9 cellular contexts compared by ENCODE assay signal in genomic region chr1:151593651-151594625, GRCh38. TPM values are rescaled to one million over a fixed set of nuclear protein-coding genes. Genes with fewer than 3 reads are reported as not detected.
DNase-seq lines count a peak whose midpoint lies in the region; ATAC-seq and TF ChIP-seq lines count a peak whose summit lies in the region.
"Had no signal": no experiment of that assay in that cellular context is flagged by ENCODE, and none has a peak within 500 bp of the region (broad histone marks: within the 10 kb centered on the region; RNA-seq: fewer than 3 reads in every experiment).

No MANE protein-coding gene starts in this region.

- H2AFZ ChIP-seq in PC-9 (peak overlapping the region; percentile 56), neuron (ENCODE audit: low read depth, low read length) (peak overlapping the region; percentile 69)

- H3F3A ChIP-seq in PC-9 (ENCODE audit: insufficient read depth, low read depth) = peaks cover 29% of the 10 kb centered on the region; the same call in 1 of the 2 replicates

- H3K27ac ChIP-seq in PC-9 (no peak overlapping the region), substantia nigra (ENCODE audit: low read depth, low read length, poor library complexity, severe bottlenecking) (no peak overlapping the region)
- H3K27ac ChIP-seq: epithelial cell of prostate had no signal

- POLR2A ChIA-PET in PC-9 (lab: Charles Lee; ENCODE audit: unreplicated experiment) = interaction anchor here (0.5 to 0.6 kb wide), 2 partner anchors 9 to 14 kb away, joined by 3 to 6 read pairs; no protein-coding TSS in a partner anchor

- H3K4me3 ChIP-seq in PC-9 (no peak overlapping the region), fibroblast of the aortic adventitia (ENCODE audit: low read depth, low read length) (no peak overlapping the region), neuron (ENCODE audit: low read length) (peak overlapping the region; percentile 24)

- intact Hi-C loops in PC-9 (cut with micrococcal nuclease; ENCODE audit: unreplicated experiment) = loop anchor here (1.0 to 5.0 kb wide), 3 partner anchors 98 to 152 kb away; no protein-coding TSS in a partner anchor

- H3K36me3 ChIP-seq in PC-9 (ENCODE audit: low read depth) (no peaks in the 10 kb centered on the region), neuron (ENCODE audit: insufficient read depth, low read length) (no peaks in the 10 kb centered on the region)

- CTCF ChIA-PET in PC-9 (lab: Charles Lee) = interaction anchor here (0.6 to 1.0 kb wide), 6 partner anchors 15 to 1042 kb away, joined by 3 to 12 read pairs (median 3); no protein-coding TSS in a partner anchor

- no peaks in the 10 kb centered on the region for H3K79me2 ChIP-seq in PC-9 (ENCODE audit: low read depth)

- peak overlapping the region; percentile 44 for H3K4me2 ChIP-seq in PC-9

- DNase-seq in EL (peak; percentile 47), HuH-7 (ENCODE audit: low spot score) (peak; percentile 79), PC-9 (peak; percentile 54 to 82), activated T-helper 1 cell treated with Interleukin-2 at 50 U/mL for 16 hours (ENCODE audit: low read depth) (peak; percentile 76), fibroblast of the aortic adventitia (ENCODE audit: low read depth) (peak; percentile 38), substantia nigra (lab: John Stamatoyannopoulos, UW) (peak in 34 of 49 donors; percentile 3 to 78 (median 41))

- no peaks in the 10 kb centered on the region for H4K20me1 ChIP-seq in PC-9 (ENCODE audit: insufficient read depth)

- H3K27me3 ChIP-seq in PC-9 (ENCODE audit: insufficient read depth, low read depth) = no peaks in the 10 kb centered on the region
- H3K27me3 ChIP-seq in neuron (ENCODE audit: insufficient read depth, low read length) = no peaks in the 10 kb centered on the region

- ATAC-seq in HG03135 (IDR thresholded peaks at IDR 0.05; ENCODE audit: unreplicated experiment) = no peak

- H3K9me3 ChIP-seq in PC-9 (ENCODE audit: insufficient read depth, low read depth) (peaks cover 6% of the 10 kb centered on the region; the same call in 1 of the 2 replicates), neuron (ENCODE audit: low read length) (peaks cover 3% of the 10 kb centered on the region)

- TF ChIP-seq CTCF in PC-9 (conservative IDR thresholded peaks at IDR 0.05) (peak; percentile 94), fibroblast of the aortic adventitia (IDR thresholded peaks at IDR 0.05; ENCODE audit: insufficient read depth, low read length) (peak; percentile 93)

- H3K9me2 ChIP-seq in PC-9 (ENCODE audit: insufficient read depth) = peaks cover 4% of the 10 kb centered on the region; the same call in 1 of the 2 replicates

- H3K4me1 ChIP-seq in PC-9 (replicated peaks; ENCODE audit: insufficient read depth) (peaks cover 30% of the 10 kb centered on the region), neuron (ENCODE audit: insufficient read depth, low read length) (no peaks in the 10 kb centered on the region)

- no TSS peak for BruUV-seq in PC-9 (replicated peaks; lab: Mats Ljungman, UMichigan)

RNA-seq across cellular contexts. Expression of gene SNX27, which starts 17.9 kb away (rescaled TPM):
- total RNA-seq in PC-9 (2021) (24.6 and 40.1 TPM in 2 replicates), fibroblast of the aortic adventitia (ENCODE audit: low replicate concordance) (14.1 and 28.6 TPM in 2 replicates)

RNA-seq across cellular contexts. Expression of gene TUFT1, which starts 53.8 kb away (rescaled TPM):
- 35.3 and 40.2 TPM in 2 replicates for total RNA-seq in PC-9 (2021)
- 3.9 and 5.4 TPM in 2 replicates for total RNA-seq in fibroblast of the aortic adventitia (ENCODE audit: low replicate concordance)
